19 cellular contexts compared by ENCODE assay signal in genomic region chr4:125958519-125958918, GRCh38.
A peak's percentile ranks its signal among the peaks of the same experiment; 100 is the strongest.
DNase-seq lines count a peak whose midpoint lies in the region; ATAC-seq and TF ChIP-seq lines count a peak whose summit lies in the region.
"Had no signal": no experiment of that assay in that cellular context is flagged by ENCODE, and none has a peak within 500 bp of the region (broad histone marks: within the 10 kb centered on the region; RNA-seq: fewer than 3 reads in every experiment).

No MANE protein-coding gene starts in this region.

- ATAC-seq in HG02610 (IDR thresholded peaks at IDR 0.05; ENCODE audit: unreplicated experiment): no peak

- H3F3A ChIP-seq in MM.1S (ENCODE audit: insufficient read depth, low read length): no peaks in the 10 kb centered on the region

- H3K79me2 ChIP-seq in MM.1S (ENCODE audit: low read length): no peaks in the 10 kb centered on the region

- peak; percentile 48 for DNase-seq in MM.1S
- DNase-seq in SJCRH30: peak in 1 of 2 experiments; percentile 65
- DNase-seq in myocyte (ENCODE audit: low read depth): peak; percentile 48
- DNase-seq in NCI-H2107 treated with DMSO at 0.1 percent for 48 hours (lab: John Stamatoyannopoulos, UW; ENCODE audit: unreplicated experiment): no peak
- DNase-seq in NCI-H524 treated with DMSO at 0.1 percent for 48 hours (lab: John Stamatoyannopoulos, UW): no peak
- DNase-seq: 8988T; ACHN; BE2C; C1 segment of cervical spinal cord; CD4-positive, alpha-beta memory T cell; CD4-positive, CD25-positive, alpha-beta regulatory T cell; CD8-positive, alpha-beta memory T cell; COR-L47; DMS 273 treated with DMSO at 0.1 percent for 48 hours; DMS153; DMS79 treated with DMSO at 0.1 percent for 48 hours; GF-D8 had no signal

- no peaks in the 10 kb centered on the region for H4K20me1 ChIP-seq in MM.1S (ENCODE audit: insufficient read depth, low read length)
- H4K20me1 ChIP-seq: BLaER1 had no signal

- H3K36me3 ChIP-seq in MM.1S (replicated peaks; ENCODE audit: insufficient read depth, low read length): no peaks in the 10 kb centered on the region
- no peaks in the 10 kb centered on the region for H3K36me3 ChIP-seq in SJCRH30
- H3K36me3 ChIP-seq: BE2C, BLaER1 had no signal

- H2AFZ ChIP-seq in MM.1S (ENCODE audit: low read length): no peak overlapping the region

- TF ChIP-seq CTCF in MM.1S (IDR thresholded peaks at IDR 0.05; ENCODE audit: low read length): no peak

- H3K27me3 ChIP-seq in MM.1S (replicated peaks; ENCODE audit: insufficient read depth, low read length): no peaks in the 10 kb centered on the region
- no peaks in the 10 kb centered on the region for H3K27me3 ChIP-seq in SJCRH30
- H3K27me3 ChIP-seq: BE2C, BLaER1 had no signal

- H3K4me1 ChIP-seq in MM.1S (ENCODE audit: low read length) (peaks cover 6% of the 10 kb centered on the region; the same call in 1 of the 2 replicates), SJCRH30 (peaks cover 11% of the 10 kb centered on the region)
- H3K4me1 ChIP-seq: BLaER1 had no signal

- no peak overlapping the region for H3K4me2 ChIP-seq in MM.1S (ENCODE audit: low read depth, low read length)
- H3K4me2 ChIP-seq: BLaER1 had no signal

- H3K4me3 ChIP-seq in MM.1S (ENCODE audit: low read length): no peak overlapping the region
- H3K4me3 ChIP-seq in SJCRH30: no peak overlapping the region
- H3K4me3 ChIP-seq: BLaER1 had no signal

- H3K9me2 ChIP-seq in MM.1S (replicated peaks; ENCODE audit: insufficient read depth, low read length): no peaks in the 10 kb centered on the region

- H3K27ac ChIP-seq in MM.1S (ENCODE audit: low read length) (no peak overlapping the region), SJCRH30 (peak overlapping the region; percentile 35)
- H3K27ac ChIP-seq: BLaER1 had no signal

- H3K9me3 ChIP-seq in MM.1S (replicated peaks; ENCODE audit: insufficient read depth, low read length) (no peaks in the 10 kb centered on the region), SJCRH30 (replicated peaks) (no peaks in the 10 kb centered on the region)
- H3K9me3 ChIP-seq: BE2C, BLaER1 had no signal

- H3K9ac ChIP-seq in MM.1S (ENCODE audit: low read length): no peak overlapping the region
- H3K9ac ChIP-seq: BLaER1 had no signal

Comparison
In these comparisons a context has a peak if more than half of its experiments do, and no peak if none do; other contexts are left out.
1. DNase-seq: peak in MM.1S (single experiment) and myocyte (single experiment); none in NCI-H2107 treated with DMSO at 0.1 percent for 48 hours (single experiment) and NCI-H524 treated with DMSO at 0.1 percent for 48 hours (single experiment).